In the genomic region with DNA sequence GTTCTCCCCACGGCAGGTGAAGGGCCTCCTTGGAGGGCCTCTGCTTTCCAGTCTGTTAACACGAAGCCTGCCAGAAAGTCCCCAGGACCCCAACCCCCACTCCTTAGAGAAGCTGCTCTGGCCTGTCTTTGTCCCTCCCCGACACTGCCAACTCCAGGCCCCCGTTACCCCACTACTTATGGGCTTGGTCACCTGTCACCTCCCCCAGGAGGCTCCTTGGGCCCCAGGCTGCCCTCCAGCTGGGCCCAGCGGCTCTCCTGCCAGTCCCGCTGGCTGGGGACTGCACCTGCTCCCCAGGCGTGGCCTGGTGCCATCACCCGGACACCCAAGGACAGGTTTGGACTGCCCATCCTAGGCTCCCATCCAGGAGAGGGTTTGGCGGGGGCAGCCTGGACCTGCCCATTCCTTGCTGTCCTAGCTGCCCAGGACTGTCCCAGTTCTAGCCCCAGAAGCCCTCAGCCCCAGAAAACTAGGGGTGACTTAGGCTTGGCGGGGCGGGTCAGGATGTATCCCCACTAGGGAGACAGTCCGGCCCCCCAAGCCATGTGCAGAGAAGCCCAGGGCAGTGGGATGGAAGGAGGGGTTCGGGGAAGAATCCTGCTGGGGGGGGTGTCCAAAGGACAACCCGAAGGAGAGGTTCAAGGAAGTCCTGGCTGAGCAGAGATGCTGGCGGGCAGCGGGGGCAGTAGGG, we compare ENCODE assay signal across 15 cellular contexts.
DNase-seq lines count a peak whose midpoint lies in the region; ATAC-seq and TF ChIP-seq lines count a peak whose summit lies in the region.
"Had no signal": no experiment of that assay in that cellular context is flagged by ENCODE, and none has a peak within 500 bp of the region (broad histone marks: within the 10 kb centered on the region; RNA-seq: fewer than 3 reads in every experiment).

No MANE protein-coding gene starts in this region.

- H3K27ac ChIP-seq in left ventricle myocardium inferior (replicated peaks) (no peak overlapping the region), lung (ENCODE audit: low read depth in 1 of 2, low read length in 1 of 2) (no peak overlapping the region)
- H3K27ac ChIP-seq: right lobe of liver had no signal

- H3K4me1 ChIP-seq in left ventricle myocardium inferior: peaks cover 10% of the 10 kb centered on the region
- no peaks in the 10 kb centered on the region for H3K4me1 ChIP-seq in lung (ENCODE audit: control insufficient read depth in 2 of 2, insufficient read depth in 2 of 2, low read length in 2 of 2)
- H3K4me1 ChIP-seq: right lobe of liver had no signal

- no peak overlapping the region for H3K4me3 ChIP-seq in left ventricle myocardium inferior
- no peak overlapping the region for H3K4me3 ChIP-seq in lung
- H3K4me3 ChIP-seq: K562, right lobe of liver had no signal

- H3K27me3 ChIP-seq in left ventricle myocardium inferior (ENCODE audit: low read depth) (peaks cover 9% of the 10 kb centered on the region), lung (ENCODE audit: control insufficient read depth, insufficient read depth) (no peaks in the 10 kb centered on the region)
- H3K27me3 ChIP-seq: right lobe of liver had no signal

- CTCF ChIA-PET in GM10248 (lab: Yijun Ruan, JAX): no interaction called here

- ATAC-seq in lung (ENCODE audit: insufficient read depth, low FRiP score) (no peak), GM21526 (IDR thresholded peaks at IDR 0.05; ENCODE audit: low FRiP score, unreplicated experiment) (no peak)
- ATAC-seq: K562, left colon, right lobe of liver had no signal

- H3K36me3 ChIP-seq in left ventricle myocardium inferior (no peaks in the 10 kb centered on the region), lung (ENCODE audit: control insufficient read depth in 2 of 2, insufficient read depth in 2 of 2, low read length in 2 of 2) (no peaks in the 10 kb centered on the region)
- H3K36me3 ChIP-seq: right lobe of liver had no signal

- POLR2A ChIA-PET in GM10248 (lab: Yijun Ruan, JAX): no interaction called here

- TF ChIP-seq CTCF in left ventricle myocardium inferior (IDR thresholded peaks at IDR 0.05; ENCODE audit: borderline replicate concordance): no peak
- no peak for TF ChIP-seq CTCF in lung (IDR thresholded peaks at IDR 0.05; ENCODE audit: control extremely low read depth, extremely low read depth)
- no peak for TF ChIP-seq CTCF in GM10248 (IDR thresholded peaks at IDR 0.05; ENCODE audit: control extremely low read depth, extremely low read depth, low read depth, missing control alignments)

- H3K9me3 ChIP-seq in left ventricle myocardium inferior (replicated peaks) (no peaks in the 10 kb centered on the region), lung (ENCODE audit: control insufficient read depth in 2 of 2, insufficient read depth in 1 of 2, low read length in 1 of 2) (no peaks in the 10 kb centered on the region)
- H3K9me3 ChIP-seq: right lobe of liver had no signal

- peak; percentile 55 for DNase-seq in cardiac septum (ENCODE audit: low spot score)
- no peak for DNase-seq in left ventricle myocardium inferior
- peak; percentile 54 for DNase-seq in NCI-H1092 treated with DMSO at 0.1 percent for 48 hours (lab: John Stamatoyannopoulos, UW)
- peak; percentile 27 for DNase-seq in lung (ENCODE audit: low spot score)
- DNase-seq in GM10248 (ENCODE audit: extremely low spot score): no peak
- DNase-seq in HUDEP-2 (lab: John Stamatoyannopoulos, UW; ENCODE audit: unreplicated experiment in 76 of 76): no peak
- DNase-seq: activated CD4-positive, alpha-beta T cell treated with anti-CD3 and anti-CD28 coated beads for 1 hour; activated T-cell treated with anti-CD3 and anti-CD28 coated beads for 4 hours; foreskin fibroblast; left colon; MV-4-11; T1000 had no signal

- WGBS in lung, 2 donors: 77 to 89% methylated on average over 16 of the region's 16 CpGs

- intact Hi-C loops in cardiac septum (cut with DNase I): no loop called here
- intact Hi-C loops in left ventricle myocardium inferior (cut with micrococcal nuclease): no loop called here

Comparison
In these comparisons a context has a peak if more than half of its experiments do, and no peak if none do; other contexts are left out.
1. DNase-seq: peak in cardiac septum (single experiment), NCI-H1092 treated with DMSO at 0.1 percent for 48 hours (single experiment) and lung (single experiment); none in left ventricle myocardium inferior (single experiment), GM10248 (single experiment) and HUDEP-2 (0 of 76).